In the genomic region with DNA sequence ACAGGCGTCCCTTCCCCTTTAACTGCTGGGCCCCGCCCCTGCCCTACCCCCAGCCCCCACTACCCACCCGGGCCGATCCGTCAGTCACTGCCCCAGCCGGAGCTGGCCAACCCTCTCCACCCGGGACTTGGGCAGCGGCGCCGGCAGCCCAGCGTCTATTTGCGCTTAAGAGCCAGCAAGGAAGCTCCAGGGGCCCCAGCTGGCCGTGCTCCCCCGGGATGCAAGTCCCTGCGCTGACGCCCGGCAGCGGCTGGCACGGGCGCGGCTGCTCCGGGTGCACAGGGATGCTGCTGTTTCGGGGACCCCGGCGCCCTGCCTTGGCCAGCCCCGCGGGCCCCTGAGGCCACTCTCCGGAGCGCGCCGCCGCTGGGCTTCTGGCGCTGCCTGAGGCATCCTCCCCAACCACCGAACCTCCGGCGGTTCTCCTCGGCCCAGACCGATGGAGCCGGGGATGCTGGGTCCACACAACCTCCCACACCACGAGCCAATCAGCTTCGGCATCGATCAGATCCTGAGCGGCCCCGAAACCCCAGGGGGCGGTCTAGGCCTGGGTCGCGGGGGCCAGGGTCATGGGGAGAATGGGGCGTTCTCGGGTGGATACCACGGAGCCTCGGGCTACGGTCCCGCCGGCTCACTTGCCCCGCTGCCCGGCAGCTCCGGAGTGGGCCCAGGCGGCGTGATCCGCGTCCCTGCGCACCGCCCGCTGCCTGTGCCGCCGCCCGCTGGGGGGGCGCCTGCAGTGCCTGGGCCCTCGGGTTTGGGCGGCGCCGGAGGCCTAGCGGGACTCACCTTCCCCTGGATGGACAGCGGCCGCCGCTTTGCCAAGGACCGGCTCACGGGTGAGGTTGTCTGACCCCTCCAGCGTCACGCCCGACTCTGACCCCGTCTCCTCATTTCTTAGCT, we compare ENCODE assay signal across 9 cellular contexts. TPM values are rescaled to one million over a fixed set of nuclear protein-coding genes. Genes with fewer than 3 reads are reported as not detected.
A peak's percentile ranks its signal among the peaks of the same experiment; 100 is the strongest.
DNase-seq lines count a peak whose midpoint lies in the region; ATAC-seq and TF ChIP-seq lines count a peak whose summit lies in the region.
"Had no signal": no experiment of that assay in that cellular context is flagged by ENCODE, and none has a peak within 500 bp of the region (broad histone marks: within the 10 kb centered on the region; RNA-seq: fewer than 3 reads in every experiment).

A gene (plus strand): TSS at position 83 of the 903 bp plus-strand sequence. CDS start 357 bp downstream, at position 440.

- peaks cover 17% of the 10 kb centered on the region for H3K4me1 ChIP-seq in psoas muscle

- intact Hi-C loops in psoas muscle (cut with DNase I), result no loop called here

- H3K4me3 ChIP-seq in psoas muscle, result peak within 1 kb of the TSS; percentile 25

- ATAC-seq in psoas muscle, result peak in 1 of 4 donors; percentile 17

- DNase-seq in NCI-H1436 (lab: John Stamatoyannopoulos, UW) (peak; percentile 17), NCI-H1436 treated with DMSO at 0.1 percent for 48 hours (lab: John Stamatoyannopoulos, UW) (no peak), M059J (ENCODE audit: low read depth) (peak; percentile 34), ecto neural progenitor cell (ENCODE audit: low spot score) (peak; percentile 64), psoas muscle (no peak), HuH-7 (ENCODE audit: low spot score) (no peak), NCI-H1092 (lab: John Stamatoyannopoulos, UW) (no peak), NCI-H2196 (lab: John Stamatoyannopoulos, UW; ENCODE audit: unreplicated experiment) (no peak)

- peaks cover 0 to 97% (median 45%) of the 10 kb centered on the region in 3 donors for H3K27me3 ChIP-seq in psoas muscle (ENCODE audit: insufficient read depth in 3 of 3, low read length in 2 of 3)

- H3K9me3 ChIP-seq in psoas muscle, result no peaks in the 10 kb centered on the region
- H3K9me3 ChIP-seq: left lung had no signal

- H3K27ac ChIP-seq in psoas muscle, result no peak within 1 kb of the TSS
- H3K27ac ChIP-seq: left lung had no signal

- no peaks in the 10 kb centered on the region for H3K36me3 ChIP-seq in psoas muscle (ENCODE audit: insufficient read depth in 1 of 2, low read depth in 1 of 2)
- H3K36me3 ChIP-seq: left lung had no signal

- no peak for TF ChIP-seq CTCF in psoas muscle (IDR thresholded peaks at IDR 0.05)

- WGBS in psoas muscle, 3 donors, result 4 to 9% (median 7%) methylated on average over 75 to 82 of the region's 82 CpGs

RNA-seq across cellular contexts. Expression of the gene that starts here (rescaled TPM):
- 0.10 and 0.34 TPM in 2 replicates for total RNA-seq in M059J (2014; rRNA removed; shearing (Covaris generic))
- not detected for total RNA-seq in psoas muscle
- polyA plus RNA-seq in psoas muscle, result not detected
- total RNA-seq: left lung had no signal

Comparison
In these comparisons a context has a peak if more than half of its experiments do, and no peak if none do; other contexts are left out.
1. DNase-seq: peak in NCI-H1436 (single experiment) and ecto neural progenitor cell (single experiment); none in NCI-H1436 treated with DMSO at 0.1 percent for 48 hours (single experiment), psoas muscle (0 of 2), HuH-7 (single experiment), NCI-H1092 (single experiment) and NCI-H2196 (single experiment).
2. Peak in DNase-seq in M059J; RNA of the gene not detected or under 1 TPM.